Comparison of ENCODE assay signal across 8 cellular contexts in the genomic region with DNA sequence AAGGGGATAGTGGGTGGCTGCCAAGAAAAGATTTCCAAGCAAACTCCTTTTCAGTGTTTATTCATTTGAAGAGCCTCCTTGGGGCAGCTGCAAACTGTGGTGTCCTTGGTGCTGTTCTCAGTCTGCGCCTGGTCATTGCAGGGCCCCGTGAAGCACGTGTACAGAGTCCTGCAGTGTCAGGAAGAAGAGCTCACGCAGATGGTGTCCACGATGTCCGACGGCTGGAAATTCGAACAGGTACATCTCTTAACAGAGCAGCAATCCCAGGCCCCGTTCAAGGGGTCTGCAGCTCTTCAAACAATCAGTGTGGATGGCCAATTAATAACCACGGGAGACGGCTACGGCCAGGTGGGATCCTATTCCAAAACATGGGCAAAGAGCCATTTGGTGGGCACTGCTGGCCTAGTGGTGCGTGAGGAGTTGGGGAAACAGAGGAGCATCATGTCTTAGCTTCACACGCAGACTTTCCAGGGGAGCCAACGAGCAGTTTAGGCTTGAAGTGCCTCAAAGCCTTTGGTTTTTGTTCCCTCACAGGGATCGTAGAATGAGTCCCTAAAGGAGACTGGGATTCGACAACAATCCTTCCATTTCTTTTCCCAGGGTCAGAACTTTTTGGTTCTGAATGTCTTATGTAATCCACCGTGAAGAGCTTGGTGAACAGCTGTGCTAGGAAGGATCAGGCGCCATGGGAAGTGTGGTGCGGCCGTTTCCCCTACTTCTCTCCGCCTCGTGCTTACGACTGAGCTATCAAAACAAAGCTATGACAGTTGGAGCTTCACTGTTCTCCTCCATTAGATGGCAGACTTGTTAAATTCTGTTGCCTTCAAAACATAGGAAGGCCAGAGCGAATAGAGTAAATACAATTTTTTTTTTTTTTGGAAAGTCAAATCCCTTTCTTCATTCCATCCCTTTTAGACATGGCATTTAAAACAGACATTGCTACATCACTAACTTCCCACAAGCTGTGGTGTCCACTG. TPM values are rescaled to one million over a fixed set of nuclear protein-coding genes. Genes with fewer than 3 reads are reported as not detected.
DNase-seq lines count a peak whose midpoint lies in the region; ATAC-seq and TF ChIP-seq lines count a peak whose summit lies in the region.

No MANE protein-coding gene starts in this region.

- H3K9me3 ChIP-seq in colonic mucosa (no peaks in the 10 kb centered on the region), lung (ENCODE audit: control insufficient read depth in 2 of 2, insufficient read depth in 1 of 2, low read length in 1 of 2) (peaks cover 0 to 3% of the 10 kb centered on the region in 2 donors), aorta (ENCODE audit: control insufficient read depth, low read length) (no peaks in the 10 kb centered on the region)

- no peaks in the 10 kb centered on the region for H3K4me1 ChIP-seq in colonic mucosa
- peaks cover 0 to 2% of the 10 kb centered on the region in 2 donors for H3K4me1 ChIP-seq in lung (ENCODE audit: control insufficient read depth in 2 of 2, insufficient read depth in 2 of 2, low read length in 2 of 2)
- no peaks in the 10 kb centered on the region for H3K4me1 ChIP-seq in aorta (ENCODE audit: control insufficient read depth in 1 of 2, insufficient read depth in 2 of 2, low read length in 2 of 2)

- H3K9ac ChIP-seq in colonic mucosa (ENCODE audit: low read depth in 2 of 2, low read length in 2 of 2), result peak overlapping the region in 1 of 2 donors; percentile 36

- H3K27ac ChIP-seq in colonic mucosa, result peak overlapping the region; percentile 19
- H3K27ac ChIP-seq in lung (ENCODE audit: low read depth in 1 of 2, low read length in 1 of 2), result peak overlapping the region in 1 of 2 donors; percentile 50
- H3K27ac ChIP-seq in aorta (ENCODE audit: low read depth in 1 of 2, low read length in 2 of 2), result no peak overlapping the region

- DNase-seq in GM04503 (ENCODE audit: low read depth), result peak; percentile 72
- DNase-seq in NCI-H82 treated with DMSO at 0.1 percent for 48 hours (lab: John Stamatoyannopoulos, UW; ENCODE audit: unreplicated experiment), result peak; percentile 86
- DNase-seq in colonic mucosa, result no peak
- DNase-seq in lung (ENCODE audit: low spot score), result no peak
- peak; percentile 40 to 61 for DNase-seq in aorta
- DNase-seq in NCI-H1105 treated with DMSO at 0.1 percent for 48 hours (lab: John Stamatoyannopoulos, UW), result no peak

- TF ChIP-seq CTCF in colonic mucosa (IDR thresholded peaks at IDR 0.05) (no peak), lung (IDR thresholded peaks at IDR 0.05; ENCODE audit: control extremely low read depth, extremely low read depth) (peak; percentile 31)

- no peaks in the 10 kb centered on the region for H3K27me3 ChIP-seq in colonic mucosa
- no peaks in the 10 kb centered on the region for H3K27me3 ChIP-seq in lung (ENCODE audit: control insufficient read depth, insufficient read depth)
- H3K27me3 ChIP-seq in aorta (ENCODE audit: control insufficient read depth in 1 of 2, insufficient read depth in 2 of 2, low read length in 1 of 2), result no peaks in the 10 kb centered on the region

- H3K4me3 ChIP-seq in colonic mucosa (no peak overlapping the region), lung (no peak overlapping the region), aorta (ENCODE audit: low read length in 2 of 2) (no peak overlapping the region)

- intact Hi-C loops in colonic mucosa (cut with DNase I) (loop anchor here (5.0 kb wide), 1 partner anchor 143 kb away; no protein-coding TSS in a partner anchor), aorta (cut with DNase I) (loop anchor here in 1 of 2 donors (10.0 kb wide), 1 partner anchor 125 kb away; a partner anchor contains a TSS)

- peak; percentile 43 for ATAC-seq in lung (ENCODE audit: insufficient read depth, low FRiP score)
- peak; percentile 54 for ATAC-seq in aorta (ENCODE audit: low FRiP score)
- ATAC-seq in HG03565 (IDR thresholded peaks at IDR 0.05; ENCODE audit: unreplicated experiment), result no peak
- ATAC-seq in HG02973 (IDR thresholded peaks at IDR 0.05; ENCODE audit: unreplicated experiment), result no peak

- 57 to 64% methylated on average over 25 of the region's 25 CpGs for WGBS in lung, 2 donors
- 68 to 72% methylated on average over 25 of the region's 25 CpGs for WGBS in aorta, 2 donors

- H3K36me3 ChIP-seq in colonic mucosa (peaks cover 3% of the 10 kb centered on the region), lung (ENCODE audit: control insufficient read depth in 2 of 2, insufficient read depth in 2 of 2, low read length in 2 of 2) (peaks cover 2 to 35% of the 10 kb centered on the region in 2 donors), aorta (ENCODE audit: control insufficient read depth in 1 of 2, insufficient read depth in 2 of 2, low read length in 1 of 2) (peaks cover 0 to 7% of the 10 kb centered on the region in 2 donors)

RNA-seq across cellular contexts. Expression of a gene that starts 12.6 kb away (rescaled TPM):
- total RNA-seq in colonic mucosa, result 10 to 100 TPM; 14.8 to 18.1 TPM
- 10 to 100 TPM; 21.0 to 22.3 TPM for total RNA-seq in lung
- polyA plus RNA-seq in lung, result 10 to 100 TPM; 15.1 to 17.8 TPM
- 10 to 100 TPM; 21.4 to 26.4 TPM for total RNA-seq in aorta
- 10 to 100 TPM; 13.9 to 14.9 TPM for polyA plus RNA-seq in aorta

RNA-seq across cellular contexts. Expression of a gene that starts 12.9 kb away (rescaled TPM):
- total RNA-seq in colonic mucosa, result 100 to 1,000 TPM; 302 to 371 TPM
- total RNA-seq in lung, result 100 to 1,000 TPM; 110 to 238 TPM
- 100 to 1,000 TPM; 277 to 736 TPM for polyA plus RNA-seq in lung
- total RNA-seq in aorta, result 100 to 1,000 TPM; 136 to 149 TPM
- 100 to 1,000 TPM; 349 to 520 TPM for polyA plus RNA-seq in aorta

RNA-seq across cellular contexts. Expression of a gene that starts 28.1 kb away (rescaled TPM):
- 10 to 100 TPM; 19.4 to 50.1 TPM for total RNA-seq in colonic mucosa
- 10 to 100 TPM; 36.7 to 74.0 TPM for total RNA-seq in lung
- polyA plus RNA-seq in lung, result 10 to 100 TPM; 27.9 to 48.0 TPM
- 10 to 100 TPM in 1 of 2 donors, 1 to 10 TPM in 1; 5.6 to 11.4 TPM for total RNA-seq in aorta
- polyA plus RNA-seq in aorta, result 1 to 10 TPM; 7.8 to 7.9 TPM

RNA-seq across cellular contexts. Expression of a gene that starts 47.2 kb away (rescaled TPM):
- total RNA-seq in colonic mucosa (10 to 100 TPM; 27.2 to 50.1 TPM), lung (10 to 100 TPM; 14.7 to 33.1 TPM), aorta (10 to 100 TPM; 16.6 to 17.4 TPM)
- polyA plus RNA-seq in lung (10 to 100 TPM; 38.3 to 55.5 TPM), aorta (10 to 100 TPM; 25.2 to 31.2 TPM)

RNA-seq across cellular contexts. Expression of a gene that starts 50.1 kb away (rescaled TPM):
- total RNA-seq in colonic mucosa, result 10 to 100 TPM; 20.5 to 20.7 TPM
- total RNA-seq in lung, result 10 to 100 TPM in 1 of 2 donors, 1 to 10 TPM in 1; 8.1 to 19.2 TPM
- 10 to 100 TPM; 10.2 to 13.5 TPM for polyA plus RNA-seq in lung
- total RNA-seq in aorta, result 10 to 100 TPM in 1 of 2 donors, 1 to 10 TPM in 1; 8.7 to 19.4 TPM
- 1 to 10 TPM; 4.9 to 8.6 TPM for polyA plus RNA-seq in aorta

Comparison
In these comparisons a context has a peak if more than half of its experiments do, and no peak if none do; other contexts are left out.
1. DNase-seq: peak in GM04503 (single experiment), NCI-H82 treated with DMSO at 0.1 percent for 48 hours (single experiment) and aorta (2 of 2); none in colonic mucosa (single experiment), lung (single experiment) and NCI-H1105 treated with DMSO at 0.1 percent for 48 hours (single experiment).
2. ATAC-seq: peak in lung (single experiment) and aorta (single experiment); none in HG03565 (single experiment) and HG02973 (single experiment).